ENCODE assay signal across 39 cellular contexts in genomic region chr4:99126376-99126775, GRCh38. TPM values are rescaled to one million over a fixed set of nuclear protein-coding genes. Genes with fewer than 3 reads are reported as not detected.
"Had no signal": no experiment of that assay in that cellular context is flagged by ENCODE, and none has a peak within 500 bp of the region (broad histone marks: within the 10 kb centered on the region; RNA-seq: fewer than 3 reads in every experiment).

No MANE protein-coding gene starts in this region.

- H3K9me3 ChIP-seq: MG63 had no signal

- H3K4me3 ChIP-seq: MG63 had no signal

- H3K27ac ChIP-seq: KMS-11 had no signal

- H3K27me3 ChIP-seq: MG63 had no signal

- H3K4me2 ChIP-seq: KMS-11 had no signal

- H3K36me3 ChIP-seq: MG63 had no signal

- DNase-seq: Karpas-422, Kasumi-1, KG1, MG63, MM.1S, MV-4-11, NCI-H1092, NCI-H1092 treated with DMSO at 0.1 percent for 48 hours, NCI-H1105, NCI-H1105 treated with DMSO at 0.1 percent for 48 hours, NCI-H1417, NCI-H1417 treated with DMSO at 0.1 percent for 48 hours, NCI-H1436, NCI-H1436 treated with DMSO at 0.1 percent for 48 hours, NCI-H146, NCI-H1694, NCI-H1694 treated with DMSO at 0.1 percent for 48 hours, NCI-H187, NCI-H187 treated with DMSO at 0.1 percent for 48 hours, NCI-H1930, NCI-H2029, NCI-H2029 treated with DMSO at 0.1 percent for 48 hours, NCI-H2081, NCI-H2081 treated with DMSO at 0.1 percent for 48 hours, NCI-H2107, NCI-H2171, NCI-H2171 treated with DMSO at 0.1 percent for 48 hours, NCI-H2227 treated with DMSO at 0.1 percent for 48 hours, NCI-H226, NCI-H345, NCI-H446, NCI-H446 treated with DMSO at 0.1 percent for 48 hours, NCI-H510A, NCI-H510A treated with DMSO at 0.1 percent for 48 hours had no signal

- H3K9ac ChIP-seq: KMS-11 had no signal

RNA-seq across cellular contexts. Expression of gene ADH4, which starts 17.7 kb away (rescaled TPM):
- total RNA-seq: LHCN-M2, M059J, MCF 10A, NCI-H460 had no signal
